1 cellular context compared by ENCODE assay signal in the genomic region with DNA sequence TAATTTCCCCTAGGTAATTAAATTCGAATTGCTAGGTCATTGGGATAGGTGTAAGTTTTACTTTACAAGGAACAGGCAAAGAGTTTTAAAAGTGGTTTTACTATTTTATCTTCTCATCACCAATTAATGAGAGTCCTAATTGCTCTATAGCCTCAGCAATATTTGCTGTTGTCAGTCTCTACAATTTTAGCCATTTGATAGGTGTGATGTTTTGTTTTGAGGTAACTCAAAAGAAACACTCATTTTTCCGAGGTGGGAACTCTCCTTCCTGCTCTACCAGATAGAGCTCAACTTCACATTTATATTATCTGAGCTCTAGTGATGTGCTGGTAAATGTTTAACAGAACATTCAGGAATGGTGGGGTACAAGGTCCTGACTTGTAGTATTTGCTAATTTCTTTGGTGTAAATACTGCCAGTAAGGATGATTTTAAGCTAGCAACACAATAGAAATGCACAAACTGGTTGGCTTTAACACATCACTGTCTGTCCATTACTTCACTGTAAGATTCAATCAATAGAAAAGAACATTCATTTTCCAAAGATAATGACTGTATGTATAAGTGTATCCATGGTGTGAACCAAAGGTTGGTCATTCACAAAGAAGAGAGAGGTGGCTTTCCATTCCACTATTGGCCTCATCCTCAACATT.
TF ChIP-seq lines count a peak whose summit lies in the region.

No MANE protein-coding gene starts in this region.

TF ChIP-seq in HepG2, 621 proteins besides CTCF, POLR2A, EP300 and RAD21 (continued from another document and continues in another):
- TF ChIP-seq THAP11 (CRISPR knock-in tag; IDR thresholded peaks at IDR 0.05), result peak; percentile 42; the same call in 1 of the 2 replicates
- TF ChIP-seq NR2F1 (CRISPR knock-in tag; IDR thresholded peaks at IDR 0.05), result no peak
- peak; percentile 43; the same call in 1 of the 2 replicates for TF ChIP-seq NR2F6 (IDR thresholded peaks at IDR 0.05)
- peak; percentile 42; the same call in 1 of the 2 replicates for TF ChIP-seq NR2F6 (CRISPR knock-in tag; IDR thresholded peaks at IDR 0.05)
- TF ChIP-seq SOX6 (IDR thresholded peaks at IDR 0.05), result no peak
- TF ChIP-seq SOX6 (CRISPR knock-in tag; IDR thresholded peaks at IDR 0.05), result peak; percentile 88
- no peak for TF ChIP-seq ZNF747 (CRISPR knock-in tag; IDR thresholded peaks at IDR 0.05; ENCODE audit: borderline replicate concordance)
- TF ChIP-seq GFI1 (CRISPR knock-in tag; IDR thresholded peaks at IDR 0.05; ENCODE audit: borderline replicate concordance), result 0 out of 2 replicates have a peak, but pooled peaks have one; percentile 30
- TF ChIP-seq TBX3 (IDR thresholded peaks at IDR 0.05; ENCODE audit: borderline replicate concordance), result peak; percentile 56; the same call in 1 of the 2 replicates
- no peak for TF ChIP-seq XRCC5 (optimal IDR thresholded peaks at IDR 0.05; ENCODE audit: low read length)
- peak; percentile 93 for TF ChIP-seq ASH2L (IDR thresholded peaks at IDR 0.05; ENCODE audit: insufficient read length, low read depth, low read length)
- peak; percentile 56; the same call in 1 of the 2 replicates for TF ChIP-seq CREM (IDR thresholded peaks at IDR 0.05)
- TF ChIP-seq CREM (CRISPR knock-in tag; IDR thresholded peaks at IDR 0.05), result no peak
- TF ChIP-seq ZC3H13 (CRISPR knock-in tag; IDR thresholded peaks at IDR 0.05), result no peak
- peak; percentile 43; the same call in 1 of the 2 replicates for TF ChIP-seq SMARCC2 (IDR thresholded peaks at IDR 0.05)
- peak; percentile 82; the same call in 1 of the 2 replicates for TF ChIP-seq HMG20A (CRISPR knock-in tag; IDR thresholded peaks at IDR 0.05; ENCODE audit: borderline replicate concordance)
- peak; percentile 88 for TF ChIP-seq HNF4A (CRISPR knock-in tag; IDR thresholded peaks at IDR 0.05)
- no peak for TF ChIP-seq REST (IDR thresholded peaks at IDR 0.05; ENCODE audit: borderline replicate concordance in 1 of 2, low read depth in 1 of 2, low read length in 2 of 2)
- 0 out of 4 replicates have a peak, but pooled peaks of 1 of the 2 experiments have one; percentile 11 for TF ChIP-seq MAFK (conservative IDR thresholded peaks at IDR 0.05 in 1 of 2, IDR thresholded peaks at IDR 0.05 in 1 of 2; ENCODE audit: low read length in 2 of 2)
- peak; percentile 78 for TF ChIP-seq ZNF331 (CRISPR knock-in tag; IDR thresholded peaks at IDR 0.05)
- TF ChIP-seq NCOR1 (IDR thresholded peaks at IDR 0.05; ENCODE audit: borderline replicate concordance, low read length), result peak; percentile 86; the same call in 1 of the 2 replicates
- TF ChIP-seq TBX2 (CRISPR knock-in tag; IDR thresholded peaks at IDR 0.05; ENCODE audit: borderline replicate concordance), result peak; percentile 63; the same call in 1 of the 2 replicates
- TF ChIP-seq LCORL (IDR thresholded peaks at IDR 0.05), result no peak
- TF ChIP-seq LCORL (CRISPR knock-in tag; IDR thresholded peaks at IDR 0.05), result peak; percentile 50; the same call in 1 of the 2 replicates
- no peak for TF ChIP-seq GABPA (IDR thresholded peaks at IDR 0.05; ENCODE audit: low read depth, low read length)
- 0 out of 2 replicates have a peak, but pooled peaks have one; percentile 34 for TF ChIP-seq GABPA (CRISPR knock-in tag; IDR thresholded peaks at IDR 0.05; ENCODE audit: low read depth)
- TF ChIP-seq NFIC (IDR thresholded peaks at IDR 0.05; ENCODE audit: low read length), result peak; percentile 73; the same call in 1 of the 2 replicates
- TF ChIP-seq TFE3 (CRISPR knock-in tag; IDR thresholded peaks at IDR 0.05), result no peak
- 0 out of 2 replicates have a peak, but pooled peaks have one; percentile 45 for TF ChIP-seq FOXK1 (CRISPR knock-in tag; IDR thresholded peaks at IDR 0.05; ENCODE audit: borderline replicate concordance, low read depth)
- TF ChIP-seq U2AF1 (optimal IDR thresholded peaks at IDR 0.05; ENCODE audit: low read depth, low read length), result no peak
- TF ChIP-seq MAFF (IDR thresholded peaks at IDR 0.05; ENCODE audit: low read depth, low read length), result peak; percentile 22; the same call in 1 of the 2 replicates
- peak; percentile 53; the same call in 1 of the 2 replicates for TF ChIP-seq SAP130 (CRISPR knock-in tag; IDR thresholded peaks at IDR 0.05; ENCODE audit: low read depth)
- peak; percentile 58; the same call in 1 of the 2 replicates for TF ChIP-seq FOXP4 (CRISPR knock-in tag; IDR thresholded peaks at IDR 0.05)
- TF ChIP-seq, protein P1, sequence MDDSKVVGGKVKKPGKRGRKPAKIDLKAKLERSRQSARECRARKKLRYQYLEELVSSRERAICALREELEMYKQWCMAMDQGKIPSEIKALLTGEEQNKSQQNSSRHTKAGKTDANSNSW (CRISPR knock-in tag; IDR thresholded peaks at IDR 0.05; ENCODE audit: borderline replicate concordance), result no peak
- no peak for TF ChIP-seq ZNF367 (CRISPR knock-in tag; IDR thresholded peaks at IDR 0.05; ENCODE audit: borderline replicate concordance)
- peak; percentile 54; the same call in 1 of the 2 replicates for TF ChIP-seq CEBPG (CRISPR knock-in tag; IDR thresholded peaks at IDR 0.05)
- TF ChIP-seq IKZF5 (CRISPR knock-in tag; IDR thresholded peaks at IDR 0.05), result peak; percentile 34; the same call in 1 of the 2 replicates
- peak; percentile 56; the same call in 1 of the 2 replicates for TF ChIP-seq HDAC2 (CRISPR knock-in tag; IDR thresholded peaks at IDR 0.05)
- peak; percentile 90 for TF ChIP-seq EHMT2 (IDR thresholded peaks at IDR 0.05; ENCODE audit: borderline replicate concordance, low read depth, low read length)
- 0 out of 2 replicates have a peak, but pooled peaks have one; percentile 26 for TF ChIP-seq HHEX (CRISPR knock-in tag; IDR thresholded peaks at IDR 0.05)
- no peak for TF ChIP-seq ZNF7 (CRISPR knock-in tag; IDR thresholded peaks at IDR 0.05)
- TF ChIP-seq HNRNPLL (IDR thresholded peaks at IDR 0.05; ENCODE audit: low read depth, low read length, poor library complexity, severe bottlenecking), result no peak
- TF ChIP-seq ZNF30 (CRISPR knock-in tag; IDR thresholded peaks at IDR 0.05), result no peak
- peak; percentile 54; the same call in 1 of the 2 replicates for TF ChIP-seq IRF2 (CRISPR knock-in tag; IDR thresholded peaks at IDR 0.05)
- no peak for TF ChIP-seq ADNP (CRISPR knock-in tag; IDR thresholded peaks at IDR 0.05)
- peak; percentile 77; the same call in 1 of the 2 replicates for TF ChIP-seq ZNF652 (CRISPR knock-in tag; IDR thresholded peaks at IDR 0.05; ENCODE audit: borderline replicate concordance, low read depth)
- TF ChIP-seq NR2C2 (CRISPR knock-in tag; IDR thresholded peaks at IDR 0.05; ENCODE audit: borderline replicate concordance), result no peak
- peak; percentile 91 for TF ChIP-seq HNF1B (CRISPR knock-in tag; IDR thresholded peaks at IDR 0.05)
- TF ChIP-seq KDM1A (CRISPR knock-in tag; IDR thresholded peaks at IDR 0.05), result no peak
- TF ChIP-seq DNMT1 (CRISPR knock-in tag; IDR thresholded peaks at IDR 0.05), result no peak
- TF ChIP-seq ZBTB2 (CRISPR knock-in tag; IDR thresholded peaks at IDR 0.05; ENCODE audit: low read depth), result no peak
- TF ChIP-seq ZNF18 (CRISPR knock-in tag; IDR thresholded peaks at IDR 0.05; ENCODE audit: insufficient replicate concordance), result peak; percentile 47
- no peak for TF ChIP-seq MBD4 (IDR thresholded peaks at IDR 0.05; ENCODE audit: borderline replicate concordance, low read length)
- 0 out of 2 replicates have a peak, but pooled peaks have one; percentile 31 for TF ChIP-seq FOXP1 (IDR thresholded peaks at IDR 0.05)
- peak; percentile 80 for TF ChIP-seq FOXP1 (CRISPR knock-in tag; IDR thresholded peaks at IDR 0.05)
- no peak for TF ChIP-seq FOXA1 (IDR thresholded peaks at IDR 0.05)
- TF ChIP-seq FOXA1 (CRISPR knock-in tag; IDR thresholded peaks at IDR 0.05), result peak; percentile 70
- peak; percentile 73; the same call in 1 of the 2 replicates for TF ChIP-seq ZMYM4 (CRISPR knock-in tag; IDR thresholded peaks at IDR 0.05)
